ENCODE assay signal across 1 cellular context in the genomic region with DNA sequence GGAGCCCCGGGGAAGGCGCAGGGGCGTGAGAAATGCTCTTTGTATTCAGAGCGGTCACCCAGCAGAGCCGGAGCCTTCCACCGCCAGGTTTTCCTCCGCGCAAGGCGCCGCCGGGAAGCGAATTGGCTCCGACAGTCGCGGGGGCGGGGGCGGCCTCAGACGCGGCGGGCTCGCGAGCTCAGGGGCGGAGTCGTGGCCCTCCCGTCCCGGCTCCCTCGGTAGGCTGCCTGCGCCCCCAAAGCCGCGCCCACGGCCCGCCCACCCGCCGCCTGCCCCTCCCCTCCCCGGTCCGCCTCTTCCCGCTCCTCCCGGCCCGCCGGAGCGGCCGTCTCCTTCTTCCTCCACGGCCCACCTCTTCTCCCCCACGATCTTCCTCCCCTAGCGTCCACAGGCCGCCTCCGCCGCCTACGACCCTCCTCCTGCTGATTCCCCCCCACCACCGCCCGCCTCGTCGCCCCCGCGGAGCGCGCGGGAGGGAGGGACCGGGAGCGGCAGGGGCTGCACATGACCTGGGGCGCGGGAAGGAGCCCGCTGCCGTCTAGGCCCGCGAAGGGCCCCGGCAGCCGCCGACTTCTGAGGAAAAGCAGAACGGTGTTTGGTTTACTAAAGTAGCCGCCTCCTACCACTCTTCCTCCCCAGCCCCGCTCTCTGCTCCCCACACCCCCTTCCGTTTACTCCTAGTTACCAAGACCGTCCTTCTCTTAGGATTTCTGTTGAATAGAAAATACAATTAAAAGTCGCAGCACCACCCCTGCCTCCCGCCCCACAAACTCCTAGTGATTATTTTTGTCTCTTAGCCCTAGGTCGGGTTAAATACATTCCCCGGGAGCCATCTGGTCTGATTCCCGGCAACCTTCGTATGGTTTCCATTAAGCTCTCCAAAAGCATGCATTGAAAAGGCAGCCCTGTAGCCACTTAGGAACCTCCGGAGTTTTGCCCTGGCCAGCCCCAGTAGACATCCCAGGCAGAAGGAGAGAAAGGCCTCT.
TF ChIP-seq lines count a peak whose summit lies in the region.

No MANE protein-coding gene starts in this region.

TF ChIP-seq in HepG2, 621 proteins besides CTCF, POLR2A, EP300 and RAD21 (continued from another document):
- TF ChIP-seq YY1 (IDR thresholded peaks at IDR 0.05; ENCODE audit: insufficient read depth, insufficient replicate concordance, low read depth, low read length), result peak; percentile 36
- TF ChIP-seq SP5 (CRISPR knock-in tag; IDR thresholded peaks at IDR 0.05; ENCODE audit: borderline replicate concordance, low read depth), result peak; percentile 40
- peak; percentile 17 for TF ChIP-seq RBM39 (IDR thresholded peaks at IDR 0.05; ENCODE audit: low read depth, low read length, poor library complexity, severe bottlenecking)
- 0 out of 2 replicates have a peak, but pooled peaks have one; percentile 22 for TF ChIP-seq HDAC1 (CRISPR knock-in tag; IDR thresholded peaks at IDR 0.05)
- TF ChIP-seq, protein P1, sequence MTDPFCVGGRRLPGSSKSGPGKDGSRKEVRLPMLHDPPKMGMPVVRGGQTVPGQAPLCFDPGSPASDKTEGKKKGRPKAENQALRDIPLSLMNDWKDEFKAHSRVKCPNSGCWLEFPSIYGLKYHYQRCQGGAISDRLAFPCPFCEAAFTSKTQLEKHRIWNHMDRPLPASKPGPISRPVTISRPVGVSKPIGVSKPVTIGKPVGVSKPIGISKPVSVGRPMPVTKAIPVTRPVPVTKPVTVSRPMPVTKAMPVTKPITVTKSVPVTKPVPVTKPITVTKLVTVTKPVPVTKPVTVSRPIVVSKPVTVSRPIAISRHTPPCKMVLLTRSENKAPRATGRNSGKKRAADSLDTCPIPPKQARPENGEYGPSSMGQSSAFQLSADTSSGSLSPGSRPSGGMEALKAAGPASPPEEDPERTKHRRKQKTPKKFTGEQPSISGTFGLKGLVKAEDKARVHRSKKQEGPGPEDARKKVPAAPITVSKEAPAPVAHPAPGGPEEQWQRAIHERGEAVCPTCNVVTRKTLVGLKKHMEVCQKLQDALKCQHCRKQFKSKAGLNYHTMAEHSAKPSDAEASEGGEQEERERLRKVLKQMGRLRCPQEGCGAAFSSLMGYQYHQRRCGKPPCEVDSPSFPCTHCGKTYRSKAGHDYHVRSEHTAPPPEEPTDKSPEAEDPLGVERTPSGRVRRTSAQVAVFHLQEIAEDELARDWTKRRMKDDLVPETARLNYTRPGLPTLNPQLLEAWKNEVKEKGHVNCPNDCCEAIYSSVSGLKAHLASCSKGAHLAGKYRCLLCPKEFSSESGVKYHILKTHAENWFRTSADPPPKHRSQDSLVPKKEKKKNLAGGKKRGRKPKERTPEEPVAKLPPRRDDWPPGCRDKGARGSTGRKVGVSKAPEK (CRISPR knock-in tag; IDR thresholded peaks at IDR 0.05; ENCODE audit: borderline replicate concordance), result peak; percentile 40; the same call in 1 of the 2 replicates
- peak; percentile 58; the same call in 1 of the 2 replicates for TF ChIP-seq MAX (IDR thresholded peaks at IDR 0.05)
- peak; percentile 55; the same call in 1 of the 2 replicates for TF ChIP-seq MTF2 (CRISPR knock-in tag; IDR thresholded peaks at IDR 0.05; ENCODE audit: borderline replicate concordance)
- no peak for TF ChIP-seq SP1 (IDR thresholded peaks at IDR 0.05)
- TF ChIP-seq SP1 (CRISPR knock-in tag; IDR thresholded peaks at IDR 0.05), result peak; percentile 17; the same call in 1 of the 2 replicates
- TF ChIP-seq, protein P2, sequence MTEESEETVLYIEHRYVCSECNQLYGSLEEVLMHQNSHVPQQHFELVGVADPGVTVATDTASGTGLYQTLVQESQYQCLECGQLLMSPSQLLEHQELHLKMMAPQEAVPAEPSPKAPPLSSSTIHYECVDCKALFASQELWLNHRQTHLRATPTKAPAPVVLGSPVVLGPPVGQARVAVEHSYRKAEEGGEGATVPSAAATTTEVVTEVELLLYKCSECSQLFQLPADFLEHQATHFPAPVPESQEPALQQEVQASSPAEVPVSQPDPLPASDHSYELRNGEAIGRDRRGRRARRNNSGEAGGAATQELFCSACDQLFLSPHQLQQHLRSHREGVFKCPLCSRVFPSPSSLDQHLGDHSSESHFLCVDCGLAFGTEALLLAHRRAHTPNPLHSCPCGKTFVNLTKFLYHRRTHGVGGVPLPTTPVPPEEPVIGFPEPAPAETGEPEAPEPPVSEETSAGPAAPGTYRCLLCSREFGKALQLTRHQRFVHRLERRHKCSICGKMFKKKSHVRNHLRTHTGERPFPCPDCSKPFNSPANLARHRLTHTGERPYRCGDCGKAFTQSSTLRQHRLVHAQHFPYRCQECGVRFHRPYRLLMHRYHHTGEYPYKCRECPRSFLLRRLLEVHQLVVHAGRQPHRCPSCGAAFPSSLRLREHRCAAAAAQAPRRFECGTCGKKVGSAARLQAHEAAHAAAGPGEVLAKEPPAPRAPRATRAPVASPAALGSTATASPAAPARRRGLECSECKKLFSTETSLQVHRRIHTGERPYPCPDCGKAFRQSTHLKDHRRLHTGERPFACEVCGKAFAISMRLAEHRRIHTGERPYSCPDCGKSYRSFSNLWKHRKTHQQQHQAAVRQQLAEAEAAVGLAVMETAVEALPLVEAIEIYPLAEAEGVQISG (CRISPR knock-in tag; IDR thresholded peaks at IDR 0.05), result 0 out of 2 replicates have a peak, but pooled peaks have one; percentile 34
- no peak for TF ChIP-seq MBD4 (IDR thresholded peaks at IDR 0.05; ENCODE audit: borderline replicate concordance, low read length)
- TF ChIP-seq ZNF337 (CRISPR knock-in tag; IDR thresholded peaks at IDR 0.05; ENCODE audit: borderline replicate concordance, low read depth), result no peak
- TF ChIP-seq, protein P3, sequence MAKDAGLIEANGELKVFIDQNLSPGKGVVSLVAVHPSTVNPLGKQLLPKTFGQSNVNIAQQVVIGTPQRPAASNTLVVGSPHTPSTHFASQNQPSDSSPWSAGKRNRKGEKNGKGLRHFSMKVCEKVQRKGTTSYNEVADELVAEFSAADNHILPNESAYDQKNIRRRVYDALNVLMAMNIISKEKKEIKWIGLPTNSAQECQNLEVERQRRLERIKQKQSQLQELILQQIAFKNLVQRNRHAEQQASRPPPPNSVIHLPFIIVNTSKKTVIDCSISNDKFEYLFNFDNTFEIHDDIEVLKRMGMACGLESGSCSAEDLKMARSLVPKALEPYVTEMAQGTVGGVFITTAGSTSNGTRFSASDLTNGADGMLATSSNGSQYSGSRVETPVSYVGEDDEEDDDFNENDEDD (CRISPR knock-in tag; IDR thresholded peaks at IDR 0.05; ENCODE audit: borderline replicate concordance), result peak; percentile 57; the same call in 1 of the 2 replicates
- 0 out of 2 replicates have a peak, but pooled peaks have one; percentile 27 for TF ChIP-seq ZNF563 (CRISPR knock-in tag; IDR thresholded peaks at IDR 0.05)
- TF ChIP-seq TFDP2 (CRISPR knock-in tag; IDR thresholded peaks at IDR 0.05), result peak; percentile 37
- no peak for TF ChIP-seq SOX13 (IDR thresholded peaks at IDR 0.05)
- 0 out of 4 replicates have a peak, but pooled peaks of 1 of the 2 experiments have one; percentile 21 for TF ChIP-seq SOX13 (CRISPR knock-in tag; conservative IDR thresholded peaks at IDR 0.05 in 1 of 2, IDR thresholded peaks at IDR 0.05 in 1 of 2)
- TF ChIP-seq GATAD2A (CRISPR knock-in tag; IDR thresholded peaks at IDR 0.05), result 0 out of 2 replicates have a peak, but pooled peaks have one; percentile 18
- TF ChIP-seq JDP2 (CRISPR knock-in tag; IDR thresholded peaks at IDR 0.05; ENCODE audit: borderline replicate concordance), result no peak
- 0 out of 2 replicates have a peak, but pooled peaks have one; percentile 21 for TF ChIP-seq NR0B2 (CRISPR knock-in tag; IDR thresholded peaks at IDR 0.05)
- peak; percentile 96 for TF ChIP-seq BCL6 (CRISPR knock-in tag; IDR thresholded peaks at IDR 0.05)
- TF ChIP-seq ARID5B (CRISPR knock-in tag; IDR thresholded peaks at IDR 0.05), result peak; percentile 37; the same call in 1 of the 2 replicates
- no peak for TF ChIP-seq ZNF501 (CRISPR knock-in tag; IDR thresholded peaks at IDR 0.05)
- peak; percentile 22; the same call in 1 of the 2 replicates for TF ChIP-seq ZNF564 (CRISPR knock-in tag; IDR thresholded peaks at IDR 0.05)
- no peak for TF ChIP-seq PAF1 (CRISPR knock-in tag; IDR thresholded peaks at IDR 0.05)
- TF ChIP-seq, protein P4, sequence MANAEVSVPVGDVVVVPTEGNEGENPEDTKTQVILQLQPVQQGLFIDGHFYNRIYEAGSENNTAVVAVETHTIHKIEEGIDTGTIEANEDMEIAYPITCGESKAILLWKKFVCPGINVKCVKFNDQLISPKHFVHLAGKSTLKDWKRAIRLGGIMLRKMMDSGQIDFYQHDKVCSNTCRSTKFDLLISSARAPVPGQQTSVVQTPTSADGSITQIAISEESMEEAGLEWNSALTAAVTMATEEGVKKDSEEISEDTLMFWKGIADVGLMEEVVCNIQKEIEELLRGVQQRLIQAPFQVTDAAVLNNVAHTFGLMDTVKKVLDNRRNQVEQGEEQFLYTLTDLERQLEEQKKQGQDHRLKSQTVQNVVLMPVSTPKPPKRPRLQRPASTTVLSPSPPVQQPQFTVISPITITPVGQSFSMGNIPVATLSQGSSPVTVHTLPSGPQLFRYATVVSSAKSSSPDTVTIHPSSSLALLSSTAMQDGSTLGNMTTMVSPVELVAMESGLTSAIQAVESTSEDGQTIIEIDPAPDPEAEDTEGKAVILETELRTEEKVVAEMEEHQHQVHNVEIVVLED (CRISPR knock-in tag; IDR thresholded peaks at IDR 0.05; ENCODE audit: borderline replicate concordance), result 0 out of 2 replicates have a peak, but pooled peaks have one; percentile 10
- peak; percentile 93 for TF ChIP-seq ZNF777 (CRISPR knock-in tag; IDR thresholded peaks at IDR 0.05)
- TF ChIP-seq ZNF7 (CRISPR knock-in tag; IDR thresholded peaks at IDR 0.05), result peak; percentile 44; the same call in 1 of the 2 replicates
- peak; percentile 22; the same call in 1 of the 2 replicates for TF ChIP-seq ZNF768 (CRISPR knock-in tag; IDR thresholded peaks at IDR 0.05)
- TF ChIP-seq, protein P5, sequence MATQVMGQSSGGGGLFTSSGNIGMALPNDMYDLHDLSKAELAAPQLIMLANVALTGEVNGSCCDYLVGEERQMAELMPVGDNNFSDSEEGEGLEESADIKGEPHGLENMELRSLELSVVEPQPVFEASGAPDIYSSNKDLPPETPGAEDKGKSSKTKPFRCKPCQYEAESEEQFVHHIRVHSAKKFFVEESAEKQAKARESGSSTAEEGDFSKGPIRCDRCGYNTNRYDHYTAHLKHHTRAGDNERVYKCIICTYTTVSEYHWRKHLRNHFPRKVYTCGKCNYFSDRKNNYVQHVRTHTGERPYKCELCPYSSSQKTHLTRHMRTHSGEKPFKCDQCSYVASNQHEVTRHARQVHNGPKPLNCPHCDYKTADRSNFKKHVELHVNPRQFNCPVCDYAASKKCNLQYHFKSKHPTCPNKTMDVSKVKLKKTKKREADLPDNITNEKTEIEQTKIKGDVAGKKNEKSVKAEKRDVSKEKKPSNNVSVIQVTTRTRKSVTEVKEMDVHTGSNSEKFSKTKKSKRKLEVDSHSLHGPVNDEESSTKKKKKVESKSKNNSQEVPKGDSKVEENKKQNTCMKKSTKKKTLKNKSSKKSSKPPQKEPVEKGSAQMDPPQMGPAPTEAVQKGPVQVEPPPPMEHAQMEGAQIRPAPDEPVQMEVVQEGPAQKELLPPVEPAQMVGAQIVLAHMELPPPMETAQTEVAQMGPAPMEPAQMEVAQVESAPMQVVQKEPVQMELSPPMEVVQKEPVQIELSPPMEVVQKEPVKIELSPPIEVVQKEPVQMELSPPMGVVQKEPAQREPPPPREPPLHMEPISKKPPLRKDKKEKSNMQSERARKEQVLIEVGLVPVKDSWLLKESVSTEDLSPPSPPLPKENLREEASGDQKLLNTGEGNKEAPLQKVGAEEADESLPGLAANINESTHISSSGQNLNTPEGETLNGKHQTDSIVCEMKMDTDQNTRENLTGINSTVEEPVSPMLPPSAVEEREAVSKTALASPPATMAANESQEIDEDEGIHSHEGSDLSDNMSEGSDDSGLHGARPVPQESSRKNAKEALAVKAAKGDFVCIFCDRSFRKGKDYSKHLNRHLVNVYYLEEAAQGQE (IDR thresholded peaks at IDR 0.05; ENCODE audit: borderline replicate concordance in 1 of 2, low read depth in 1 of 2, low read length in 2 of 2), result no peak
- no peak for TF ChIP-seq CCAR2 (optimal IDR thresholded peaks at IDR 0.05; ENCODE audit: low read depth, low read length)
- TF ChIP-seq ZNF451 (CRISPR knock-in tag; IDR thresholded peaks at IDR 0.05), result 0 out of 2 replicates have a peak, but pooled peaks have one; percentile 16
- TF ChIP-seq GABPB1 (CRISPR knock-in tag; IDR thresholded peaks at IDR 0.05), result peak; percentile 44; the same call in 1 of the 2 replicates
